16 cellular contexts compared by ENCODE assay signal in genomic region chr19:33392341-33393285, GRCh38. TPM values are rescaled to one million over a fixed set of nuclear protein-coding genes. Genes with fewer than 3 reads are reported as not detected.
DNase-seq lines count a peak whose midpoint lies in the region; ATAC-seq and TF ChIP-seq lines count a peak whose summit lies in the region.
"Had no signal": no experiment of that assay in that cellular context is flagged by ENCODE, and none has a peak within 500 bp of the region (broad histone marks: within the 10 kb centered on the region; RNA-seq: fewer than 3 reads in every experiment).

No MANE protein-coding gene starts in this region.

- POLR2A ChIA-PET in WTC11 (lab: Charles Lee): no interaction called here
- POLR2A ChIA-PET in T-cell (lab: Charles Lee): interaction anchor here in 1 of 2 donors (0.6 kb wide), 1 partner anchor 271 kb away, joined by 8 read pairs; no protein-coding TSS in a partner anchor

- no peaks in the 10 kb centered on the region for H3K9me3 Mint-ChIP-seq in stimulated activated naive CD8-positive, alpha-beta T cell treated with anti-CD3 and anti-CD28 coated beads, Interleukin-15, amount 100 ng/mL, for 72 hours
- no peaks in the 10 kb centered on the region for H3K9me3 Mint-ChIP-seq in WTC11
- no peaks in the 10 kb centered on the region for H3K9me3 Mint-ChIP-seq in natural killer cell treated with Interleukin-12 subunit alpha and Interleukin-12 subunit beta and Interleukin-15 and Interleukin-18, amount 100 ng/mL, for 72 hours
- no peaks in the 10 kb centered on the region for H3K9me3 Mint-ChIP-seq in T-cell
- H3K9me3 Mint-ChIP-seq: T-helper 2 cell treated with Interferon-gamma antibody and Interleukin-4, amounts not matched to agents 5 μg/mL and 100 μg/mL, for 36 hours had no signal

- no peak for DNase-seq in stimulated activated naive CD8-positive, alpha-beta T cell treated with anti-CD3 and anti-CD28 coated beads, Interleukin-15, amount 100 ng/mL, for 72 hours
- no peak for DNase-seq in stimulated activated naive CD8-positive, alpha-beta T cell treated with anti-CD3 and anti-CD28 coated beads, Interleukin-15, Interleukin-2, amounts not matched to agents 100 U/mL and 50 U/mL, for 24 hours
- DNase-seq in WTC11 (ENCODE audit: low spot score): peak; percentile 8
- DNase-seq in lower lobe of right lung: peak; percentile 54
- DNase-seq in aorta: peak; percentile 45 to 77
- no peak for DNase-seq in natural killer cell treated with Interleukin-12 subunit alpha and Interleukin-12 subunit beta and Interleukin-15 and Interleukin-18, amount 100 ng/mL, for 72 hours (ENCODE audit: low spot score)
- DNase-seq in amniotic stem cell (lab: John Stamatoyannopoulos, UW): no peak
- DNase-seq in T-cell: no peak
- DNase-seq: activated CD4-positive, alpha-beta T cell treated with anti-CD3 and anti-CD28 coated beads for 48 hours; EL; MV-4-11; NCI-H510A; stimulated activated CD4-positive, alpha-beta T cell treated with anti-CD3 and anti-CD28 coated beads, Interleukin-1b, Interleukin-23, amount 100 ng/mL, for 48 hours had no signal

- H3K4me3 ChIP-seq in lower lobe of right lung (no peak overlapping the region), aorta (ENCODE audit: low read length in 2 of 2) (no peak overlapping the region)
- H3K4me3 ChIP-seq: GM12878, psoas muscle had no signal

- no peaks in the 10 kb centered on the region for H3K9me3 ChIP-seq in lower lobe of right lung
- no peaks in the 10 kb centered on the region for H3K9me3 ChIP-seq in aorta (ENCODE audit: control insufficient read depth, low read length)
- H3K9me3 ChIP-seq: psoas muscle had no signal

- 63 to 70% methylated on average over 28 to 39 of the region's 39 CpGs for WGBS in aorta, 2 donors

- H3K27ac Mint-ChIP-seq in stimulated activated naive CD8-positive, alpha-beta T cell treated with anti-CD3 and anti-CD28 coated beads, Interleukin-15, amount 100 ng/mL, for 72 hours: no peak overlapping the region
- no peak overlapping the region for H3K27ac Mint-ChIP-seq in WTC11
- no peak overlapping the region for H3K27ac Mint-ChIP-seq in natural killer cell treated with Interleukin-12 subunit alpha and Interleukin-12 subunit beta and Interleukin-15 and Interleukin-18, amount 100 ng/mL, for 72 hours
- H3K27ac Mint-ChIP-seq in T-cell: no peak overlapping the region
- H3K27ac Mint-ChIP-seq: T-helper 2 cell treated with Interferon-gamma antibody and Interleukin-4, amounts not matched to agents 5 μg/mL and 100 μg/mL, for 36 hours had no signal

- H3K27me3 Mint-ChIP-seq in stimulated activated naive CD8-positive, alpha-beta T cell treated with anti-CD3 and anti-CD28 coated beads, Interleukin-15, amount 100 ng/mL, for 72 hours: no peaks in the 10 kb centered on the region
- H3K27me3 Mint-ChIP-seq in WTC11 (ENCODE audit: low read depth) (no peaks in the 10 kb centered on the region), T-cell (no peaks in the 10 kb centered on the region)
- no peaks in the 10 kb centered on the region for H3K27me3 Mint-ChIP-seq in natural killer cell treated with Interleukin-12 subunit alpha and Interleukin-12 subunit beta and Interleukin-15 and Interleukin-18, amount 100 ng/mL, for 72 hours

- no peaks in the 10 kb centered on the region for H3K36me3 Mint-ChIP-seq in WTC11
- no peaks in the 10 kb centered on the region for H3K36me3 Mint-ChIP-seq in natural killer cell treated with Interleukin-12 subunit alpha and Interleukin-12 subunit beta and Interleukin-15 and Interleukin-18, amount 100 ng/mL, for 72 hours
- no peaks in the 10 kb centered on the region for H3K36me3 Mint-ChIP-seq in T-cell

- no peaks in the 10 kb centered on the region for H3K4me1 Mint-ChIP-seq in stimulated activated naive CD8-positive, alpha-beta T cell treated with anti-CD3 and anti-CD28 coated beads, Interleukin-15, amount 100 ng/mL, for 72 hours
- peaks cover 10% of the 10 kb centered on the region for H3K4me1 Mint-ChIP-seq in WTC11
- peaks cover 0 to 14% of the 10 kb centered on the region in 2 donors for H3K4me1 Mint-ChIP-seq in natural killer cell treated with Interleukin-12 subunit alpha and Interleukin-12 subunit beta and Interleukin-15 and Interleukin-18, amount 100 ng/mL, for 72 hours (ENCODE audit: low read depth in 2 of 2)
- H3K4me1 Mint-ChIP-seq in T-cell: no peaks in the 10 kb centered on the region

- CTCF ChIA-PET in WTC11 (lab: Charles Lee) (interaction anchor here (0.5 to 2.3 kb wide), 10 partner anchors 14 to 385 kb away, joined by 3 to 8 read pairs (median 4); partner anchors contain the start of gene CEBPA), T-cell (lab: Charles Lee) (interaction anchor here in 1 of 2 donors (0.6 kb wide), 1 partner anchor 208 kb away, joined by 4 read pairs; no protein-coding TSS in a partner anchor)

- peak; percentile 26 for ATAC-seq in stimulated activated naive CD8-positive, alpha-beta T cell treated with anti-CD3 and anti-CD28 coated beads, Interleukin-15, amount 100 ng/mL, for 72 hours
- ATAC-seq in stimulated activated naive CD8-positive, alpha-beta T cell treated with anti-CD3 and anti-CD28 coated beads, Interleukin-15, Interleukin-2, amounts not matched to agents 100 U/mL and 50 U/mL, for 24 hours: no peak
- no peak for ATAC-seq in WTC11
- no peak for ATAC-seq in lower lobe of right lung
- no peak for ATAC-seq in aorta (ENCODE audit: low FRiP score)
- ATAC-seq in natural killer cell treated with Interleukin-12 subunit alpha and Interleukin-12 subunit beta and Interleukin-15 and Interleukin-18, amount 100 ng/mL, for 72 hours: no peak
- ATAC-seq in T-cell (replicated peaks in 1 of 4): no peak
- ATAC-seq: GM12878, psoas muscle had no signal

- H3K27me3 ChIP-seq in lower lobe of right lung (ENCODE audit: low read depth) (no peaks in the 10 kb centered on the region), aorta (ENCODE audit: control insufficient read depth in 1 of 2, insufficient read depth in 2 of 2, low read length in 1 of 2) (no peaks in the 10 kb centered on the region)

- H3K27ac ChIP-seq in lower lobe of right lung: no peak overlapping the region
- H3K27ac ChIP-seq in aorta (ENCODE audit: low read depth in 1 of 2, low read length in 2 of 2): no peak overlapping the region
- H3K27ac ChIP-seq: psoas muscle had no signal

- TF ChIP-seq CTCF in WTC11 (IDR thresholded peaks at IDR 0.05): no peak
- TF ChIP-seq CTCF in lower lobe of right lung (IDR thresholded peaks at IDR 0.05): no peak

- H3K4me1 ChIP-seq in lower lobe of right lung (peaks cover 78% of the 10 kb centered on the region), aorta (ENCODE audit: control insufficient read depth in 1 of 2, insufficient read depth in 2 of 2, low read length in 2 of 2) (no peaks in the 10 kb centered on the region)

- H3K4me3 Mint-ChIP-seq in stimulated activated naive CD8-positive, alpha-beta T cell treated with anti-CD3 and anti-CD28 coated beads, Interleukin-15, amount 100 ng/mL, for 72 hours: no peak overlapping the region
- H3K4me3 Mint-ChIP-seq in WTC11 (no peak overlapping the region), T-cell (no peak overlapping the region)
- H3K4me3 Mint-ChIP-seq in natural killer cell treated with Interleukin-12 subunit alpha and Interleukin-12 subunit beta and Interleukin-15 and Interleukin-18, amount 100 ng/mL, for 72 hours: no peak overlapping the region
- H3K4me3 Mint-ChIP-seq: T-helper 2 cell treated with Interferon-gamma antibody and Interleukin-4, amounts not matched to agents 5 μg/mL and 100 μg/mL, for 36 hours had no signal

- H3K36me3 ChIP-seq in lower lobe of right lung (peaks cover 5% of the 10 kb centered on the region), aorta (ENCODE audit: control insufficient read depth in 1 of 2, insufficient read depth in 2 of 2, low read length in 1 of 2) (no peaks in the 10 kb centered on the region)

- intact Hi-C loops in lower lobe of right lung (cut with DNase I) (no loop called here), aorta (cut with DNase I) (no loop called here)

TF ChIP-seq in WTC11, 78 proteins besides CTCF, POLR2A, EP300 and RAD21:
- peak; percentile 96 for TF ChIP-seq GABPB1 (CRISPR knock-in tag; IDR thresholded peaks at IDR 0.05)
- TF ChIP-seq FOXJ3 (CRISPR knock-in tag; IDR thresholded peaks at IDR 0.05; ENCODE audit: borderline replicate concordance): no peak
TF ChIP-seq in WTC11: peak in this region for 1.

RNA-seq across cellular contexts. Expression of gene CEBPG, which starts 19.1 kb away (rescaled TPM):
- total RNA-seq in WTC11 (2021) (28.9 to 33.1 TPM (median 30.4 TPM) in 3 replicates), lower lobe of right lung (29.6 TPM), aorta (10 to 100 TPM; 21.8 to 30.5 TPM), T-cell (10 to 100 TPM; 15.9 to 27.1 (median 25.1) TPM)
- polyA plus RNA-seq in aorta: 10 to 100 TPM in 1 of 2 donors, 1 to 10 TPM in 1; 8.6 to 32.2 TPM
- 10 to 100 TPM; 26.3 to 29.2 TPM for total RNA-seq in natural killer cell treated with Interleukin-12 subunit alpha and Interleukin-12 subunit beta and Interleukin-15 and Interleukin-18, amount 100 ng/mL, for 72 hours

Comparison
In these comparisons a context has a peak if more than half of its experiments do, and no peak if none do; other contexts are left out.
1. DNase-seq: peak in WTC11 (single experiment), lower lobe of right lung (single experiment) and aorta (2 of 2); none in stimulated activated naive CD8-positive, alpha-beta T cell treated with anti-CD3 and anti-CD28 coated beads, Interleukin-15, amount 100 ng/mL, for 72 hours (0 of 2), stimulated activated naive CD8-positive, alpha-beta T cell treated with anti-CD3 and anti-CD28 coated beads, Interleukin-15, Interleukin-2, amounts not matched to agents 100 U/mL and 50 U/mL, for 24 hours (single experiment), natural killer cell treated with Interleukin-12 subunit alpha and Interleukin-12 subunit beta and Interleukin-15 and Interleukin-18, amount 100 ng/mL, for 72 hours (single experiment), amniotic stem cell (single experiment) and T-cell (0 of 34).